8 cellular contexts compared by ENCODE assay signal in genomic region chr6:41559655-41560439, GRCh38. TPM values are rescaled to one million over a fixed set of nuclear protein-coding genes. Genes with fewer than 3 reads are reported as not detected.
A peak's percentile ranks its signal among the peaks of the same experiment; 100 is the strongest.
DNase-seq lines count a peak whose midpoint lies in the region; ATAC-seq and TF ChIP-seq lines count a peak whose summit lies in the region.

No MANE protein-coding gene starts in this region.

- H3K4me2 ChIP-seq in BLaER1 treated with 17β-estradiol and CSF1 and Interleukin-3, amounts not matched to agents 10 nM and 100 nM, result peak overlapping the region; percentile 85 to 97 (median 93)

- H3K27ac Mint-ChIP-seq in natural killer cell, result peak overlapping the region; percentile 88 to 92
- H3K27ac Mint-ChIP-seq in osteocyte (ENCODE audit: unreplicated experiment), result no peak overlapping the region

- no peak for DNase-seq in coronary artery (ENCODE audit: low spot score)
- DNase-seq in natural killer cell, result no peak
- DNase-seq in left lobe of liver (ENCODE audit: low spot score), result no peak
- no peak for DNase-seq in osteocyte (ENCODE audit: extremely low spot score, unreplicated experiment)
- DNase-seq in middle frontal gyrus (ENCODE audit: extremely low spot score, low spot score), result no peak

- H3K4me1 Mint-ChIP-seq in natural killer cell (peaks cover 27 to 31% of the 10 kb centered on the region in 2 donors), osteocyte (ENCODE audit: unreplicated experiment) (peaks cover 18% of the 10 kb centered on the region)

- H3K9me3 Mint-ChIP-seq in natural killer cell (no peaks in the 10 kb centered on the region), osteocyte (ENCODE audit: unreplicated experiment) (no peaks in the 10 kb centered on the region)

- H3K9ac ChIP-seq in BLaER1 treated with 17β-estradiol and CSF1 and Interleukin-3, amounts not matched to agents 10 nM and 100 nM, result peak overlapping the region in 10 of 11 experiments; percentile 42 to 79 (median 69); a peak in 19 of 22 replicates

- ATAC-seq in HG03378 (IDR thresholded peaks at IDR 0.05; ENCODE audit: unreplicated experiment) (peak; percentile 20), natural killer cell (peak in 1 of 3 donors; percentile 1), left lobe of liver (no peak), HG02588 (IDR thresholded peaks at IDR 0.05; ENCODE audit: unreplicated experiment) (no peak)

- H3K27me3 ChIP-seq in BLaER1 treated with 17β-estradiol and CSF1 and Interleukin-3, amounts not matched to agents 10 nM and 100 nM, result no peaks in the 10 kb centered on the region

- peaks cover 80 to 100% (median 95%) of the 10 kb centered on the region in 11 experiments for H4K20me1 ChIP-seq in BLaER1 treated with 17β-estradiol and CSF1 and Interleukin-3, amounts not matched to agents 10 nM and 100 nM

- H3K27ac ChIP-seq in BLaER1 treated with 17β-estradiol and CSF1 and Interleukin-3, amounts not matched to agents 10 nM and 100 nM, result peak overlapping the region in 7 of 11 experiments; percentile 66 to 84 (median 80); a peak in 12 of 22 replicates
- H3K27ac ChIP-seq in coronary artery, result no peak overlapping the region

- H3K36me3 Mint-ChIP-seq in natural killer cell (no peaks in the 10 kb centered on the region), osteocyte (ENCODE audit: unreplicated experiment) (peaks cover 5% of the 10 kb centered on the region)

- H3K9me3 ChIP-seq in BLaER1 treated with 17β-estradiol and CSF1 and Interleukin-3, amounts not matched to agents 10 nM and 100 nM (replicated peaks in 1 of 11), result no peaks in the 10 kb centered on the region

- H3K4me3 Mint-ChIP-seq in natural killer cell (peak overlapping the region; percentile 94), osteocyte (ENCODE audit: unreplicated experiment) (no peak overlapping the region)

- peaks cover 27 to 76% (median 58%) of the 10 kb centered on the region in 10 experiments for H3K4me1 ChIP-seq in BLaER1 treated with 17β-estradiol and CSF1 and Interleukin-3, amounts not matched to agents 10 nM and 100 nM

- intact Hi-C loops in natural killer cell (cut with micrococcal nuclease), result loop anchor here (2.0 kb wide), 1 partner anchor 13 kb away; the partner anchor contains the start of gene FOXP4

- H3K4me3 ChIP-seq in BLaER1 treated with 17β-estradiol and CSF1 and Interleukin-3, amounts not matched to agents 10 nM and 100 nM, result peak overlapping the region; percentile 51 to 69 (median 61)
- peak overlapping the region; percentile 52 for H3K4me3 ChIP-seq in coronary artery

- no peak for TF ChIP-seq CTCF in coronary artery (IDR thresholded peaks at IDR 0.05)
- TF ChIP-seq CTCF in natural killer cell (IDR thresholded peaks at IDR 0.05), result no peak
- TF ChIP-seq CTCF in osteocyte (IDR thresholded peaks at IDR 0.05), result no peak

- peaks cover 0 to 15% (median 0%) of the 10 kb centered on the region in 11 experiments; a peak in 8 of 22 replicates for H3K36me3 ChIP-seq in BLaER1 treated with 17β-estradiol and CSF1 and Interleukin-3, amounts not matched to agents 10 nM and 100 nM

- peaks cover 0 to 3% of the 10 kb centered on the region in 2 donors for H3K27me3 Mint-ChIP-seq in natural killer cell (ENCODE audit: low read depth in 2 of 2)
- H3K27me3 Mint-ChIP-seq in osteocyte (ENCODE audit: unreplicated experiment), result no peaks in the 10 kb centered on the region

RNA-seq across cellular contexts. Expression of gene FOXP4, which starts 13.7 kb away (rescaled TPM):
- total RNA-seq in natural killer cell (10 to 100 TPM; 11.2 to 21.1 (median 14.7) TPM), left lobe of liver (24.6 TPM), osteocyte (24.7 and 26.9 TPM in 2 replicates)

Comparison
In these comparisons a context has a peak if more than half of its experiments do, and no peak if none do; other contexts are left out.
1. H3K27ac ChIP-seq: peak in BLaER1 treated with 17β-estradiol and CSF1 and Interleukin-3, amounts not matched to agents 10 nM and 100 nM (7 of 11); none in coronary artery (0 of 2).